20 cellular contexts compared by ENCODE assay signal in the genomic region with DNA sequence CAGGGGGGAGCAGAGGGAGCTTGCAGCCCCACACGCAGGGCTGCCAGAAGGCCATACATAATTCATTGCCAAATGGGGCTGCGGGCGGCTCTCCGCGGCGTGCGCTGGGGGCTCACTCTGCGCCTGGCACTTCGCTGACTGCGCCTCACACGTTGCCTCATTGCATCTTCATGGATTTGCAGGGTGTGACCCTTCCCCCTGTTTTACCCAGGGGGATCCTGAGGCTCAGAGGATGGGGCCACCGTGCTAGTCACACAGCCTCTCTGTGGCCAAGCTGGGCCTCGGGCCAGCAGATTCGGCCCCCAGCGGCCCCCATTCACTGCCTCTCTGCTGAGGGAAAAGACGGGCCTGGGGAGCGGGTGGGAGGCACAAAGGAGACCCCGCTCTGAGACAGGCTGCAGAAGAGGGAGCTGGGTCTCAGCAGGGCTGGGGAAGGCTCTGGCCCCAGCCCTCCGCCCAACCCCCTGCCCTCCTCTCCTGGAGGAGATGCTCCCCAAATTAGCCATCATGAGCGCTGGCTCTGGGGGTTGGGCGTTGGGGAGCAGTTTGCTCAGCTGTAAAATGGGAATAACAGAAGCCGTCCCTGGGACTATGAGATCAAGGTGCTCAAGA.
A peak's percentile ranks its signal among the peaks of the same experiment; 100 is the strongest.
DNase-seq lines count a peak whose midpoint lies in the region; ATAC-seq and TF ChIP-seq lines count a peak whose summit lies in the region.
"Had no signal": no experiment of that assay in that cellular context is flagged by ENCODE, and none has a peak within 500 bp of the region (broad histone marks: within the 10 kb centered on the region; RNA-seq: fewer than 3 reads in every experiment).

No MANE protein-coding gene starts in this region.

- BruUV-seq in A673 (replicated peaks; lab: Mats Ljungman, UMichigan), result no TSS peak

- no peak overlapping the region for H3K4me3 Mint-ChIP-seq in endodermal cell
- H3K4me3 Mint-ChIP-seq: HFFc6 had no signal

- H4K20me1 ChIP-seq in osteoblast (ENCODE audit: insufficient read depth, low read length), result no peaks in the 10 kb centered on the region

- H3K27ac Mint-ChIP-seq in endodermal cell, result no peak overlapping the region
- H3K27ac Mint-ChIP-seq: HFFc6 had no signal

- CTCF ChIA-PET in A673 (lab: Charles Lee), result no interaction called here

- no peaks in the 10 kb centered on the region for H3K79me2 ChIP-seq in osteoblast (ENCODE audit: insufficient read depth, low read length)

- H3K9me3 Mint-ChIP-seq in endodermal cell, result peaks cover 8% of the 10 kb centered on the region
- H3K9me3 Mint-ChIP-seq: CD8-positive, alpha-beta memory T cell had no signal

- H3K36me3 ChIP-seq in endodermal cell (ENCODE audit: control insufficient read depth, insufficient read depth, low read length) (no peaks in the 10 kb centered on the region), osteoblast (ENCODE audit: insufficient read depth, low read length) (peaks cover 6% of the 10 kb centered on the region), A673 (ENCODE audit: insufficient read depth, low read length, poor library complexity, severe bottlenecking) (peaks cover 4% of the 10 kb centered on the region)

- H3K9me3 ChIP-seq in endodermal cell (ENCODE audit: control insufficient read depth, low read length), result peaks cover 5% of the 10 kb centered on the region
- peaks cover 7% of the 10 kb centered on the region for H3K9me3 ChIP-seq in osteoblast (ENCODE audit: low read depth, low read length)
- H3K9me3 ChIP-seq in A673 (ENCODE audit: low read depth, low read length, poor library complexity, severe bottlenecking), result no peaks in the 10 kb centered on the region

- peaks cover 10% of the 10 kb centered on the region for H3K4me1 Mint-ChIP-seq in endodermal cell

- H3K27me3 ChIP-seq in endodermal cell (ENCODE audit: control insufficient read depth, insufficient read depth, low read length, poor library complexity, severe bottlenecking), result no peaks in the 10 kb centered on the region
- H3K27me3 ChIP-seq in osteoblast (ENCODE audit: insufficient read depth, low read length), result no peaks in the 10 kb centered on the region
- H3K27me3 ChIP-seq in A673 (replicated peaks; ENCODE audit: insufficient read depth, low read depth, low read length, poor library complexity), result no peaks in the 10 kb centered on the region

- WGBS in endodermal cell (ENCODE audit: insufficient coverage in 1 of 2, insufficient read length in 1 of 2), 2 experiments, result 92 to 94% methylated on average over 19 to 22 of the region's 22 CpGs

- no peak for TF ChIP-seq CTCF in endodermal cell (conservative IDR thresholded peaks at IDR 0.05)
- TF ChIP-seq CTCF in osteoblast (IDR thresholded peaks at IDR 0.05; ENCODE audit: extremely low read depth, low read depth, low read length), result no peak
- no peak for TF ChIP-seq CTCF in A673 (conservative IDR thresholded peaks at IDR 0.05; ENCODE audit: low read depth, low read length)

- H3K4me3 ChIP-seq in endodermal cell (ENCODE audit: low read length), result no peak overlapping the region
- no peak overlapping the region for H3K4me3 ChIP-seq in osteoblast (ENCODE audit: insufficient read depth, low read length)
- no peak overlapping the region for H3K4me3 ChIP-seq in A673 (ENCODE audit: low read depth, low read length, poor library complexity, severe bottlenecking)

- H3K4me2 ChIP-seq in osteoblast (ENCODE audit: insufficient read depth, low read length), result no peak overlapping the region

- peaks cover 6% of the 10 kb centered on the region for H3K27me3 Mint-ChIP-seq in endodermal cell (ENCODE audit: insufficient read depth)
- H3K27me3 Mint-ChIP-seq: CD8-positive, alpha-beta memory T cell had no signal

- DNase-seq in cardiac septum (ENCODE audit: low spot score) (peak; percentile 68), Right ventricle myocardium inferior (ENCODE audit: missing footprints) (no peak), endodermal cell (no peak), osteoblast (ENCODE audit: insufficient read length, low spot score, missing footprints) (peak; percentile 74), A673 (ENCODE audit: low spot score) (no peak), HUDEP-2 (lab: John Stamatoyannopoulos, UW; ENCODE audit: unreplicated experiment in 76 of 76) (no peak)
- DNase-seq: 8988T; Calu3; CD8-positive, alpha-beta memory T cell; DMS53; GDM1; HFFc6; KBM-7; NCI-H1105; NCI-H2029 treated with DMSO at 0.1 percent for 48 hours; NCI-H2171; NCI-H524 treated with DMSO at 0.1 percent for 48 hours; SHP77 had no signal

- H3K27ac ChIP-seq in endodermal cell (ENCODE audit: low read depth, low read length) (peak overlapping the region; percentile 27), osteoblast (ENCODE audit: low read depth, low read length) (no peak overlapping the region), A673 (ENCODE audit: low read depth, low read length, poor library complexity, severe bottlenecking) (no peak overlapping the region)
- H3K27ac ChIP-seq: C4-2B had no signal

- ATAC-seq in Right ventricle myocardium inferior, result no peak
- no peak for ATAC-seq in GM18520 (IDR thresholded peaks at IDR 0.05; ENCODE audit: unreplicated experiment)

- H3K36me3 Mint-ChIP-seq in endodermal cell (ENCODE audit: low read depth), result peaks cover 2% of the 10 kb centered on the region

- H3K4me1 ChIP-seq in endodermal cell (ENCODE audit: control insufficient read depth, insufficient read depth, low read length), result no peaks in the 10 kb centered on the region
- H3K4me1 ChIP-seq in osteoblast (ENCODE audit: insufficient read depth, low read length), result peaks cover 12% of the 10 kb centered on the region
- peaks cover 16% of the 10 kb centered on the region for H3K4me1 ChIP-seq in A673 (ENCODE audit: insufficient read depth, low read length, poor library complexity, severe bottlenecking)

- intact Hi-C loops in cardiac septum (cut with DNase I) (loop anchor here (2.0 kb wide), 1 partner anchor 41 kb away; no protein-coding TSS in a partner anchor), Right ventricle myocardium inferior (cut with DNase I) (no loop called here), A673 (cut with micrococcal nuclease; ENCODE audit: unreplicated experiment) (no loop called here)

- no peak overlapping the region for H2AFZ ChIP-seq in osteoblast (ENCODE audit: low read length)

- POLR2A ChIA-PET in A673 (lab: Charles Lee; ENCODE audit: low non-redundant PET), result no interaction called here

- no peak overlapping the region for H3K9ac ChIP-seq in endodermal cell (ENCODE audit: extremely low read depth, low read length, poor library complexity, severe bottlenecking)

Comparison
In these comparisons a context has a peak if more than half of its experiments do, and no peak if none do; other contexts are left out.
1. DNase-seq: peak in cardiac septum (single experiment) and osteoblast (single experiment); none in Right ventricle myocardium inferior (single experiment), endodermal cell (single experiment), A673 (single experiment) and HUDEP-2 (0 of 76).